In the genomic region with DNA sequence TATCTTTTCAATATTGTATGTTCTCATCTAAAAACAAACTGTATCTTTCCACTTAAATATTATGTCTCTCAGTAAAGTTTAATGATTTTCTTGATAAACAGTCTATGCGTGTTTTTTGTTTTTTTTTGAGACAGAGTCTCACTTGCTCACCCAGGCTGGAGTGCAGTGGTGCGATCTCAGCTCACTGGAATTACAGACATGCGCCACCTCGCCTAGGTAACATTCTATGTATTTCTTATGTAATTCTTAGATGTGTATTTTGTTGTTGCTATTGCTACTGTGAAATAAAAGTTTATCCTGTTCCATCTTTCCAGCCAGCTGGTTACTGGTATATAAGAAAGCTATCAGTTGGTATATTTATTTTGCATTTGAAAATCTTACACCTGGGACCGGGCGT, we compare ENCODE assay signal across 1 cellular context.
TF ChIP-seq lines count a peak whose summit lies in the region.

No MANE protein-coding gene starts in this region.

TF ChIP-seq in GM12878, 131 proteins besides CTCF, POLR2A, EP300 and RAD21:
- TF ChIP-seq IKZF1 (conservative IDR thresholded peaks at IDR 0.05), result no peak
- no peak for TF ChIP-seq PML (IDR thresholded peaks at IDR 0.05; ENCODE audit: low read length)
- TF ChIP-seq RCOR1 (conservative IDR thresholded peaks at IDR 0.05; ENCODE audit: low read depth, low read length), result no peak
- TF ChIP-seq, protein P1, sequence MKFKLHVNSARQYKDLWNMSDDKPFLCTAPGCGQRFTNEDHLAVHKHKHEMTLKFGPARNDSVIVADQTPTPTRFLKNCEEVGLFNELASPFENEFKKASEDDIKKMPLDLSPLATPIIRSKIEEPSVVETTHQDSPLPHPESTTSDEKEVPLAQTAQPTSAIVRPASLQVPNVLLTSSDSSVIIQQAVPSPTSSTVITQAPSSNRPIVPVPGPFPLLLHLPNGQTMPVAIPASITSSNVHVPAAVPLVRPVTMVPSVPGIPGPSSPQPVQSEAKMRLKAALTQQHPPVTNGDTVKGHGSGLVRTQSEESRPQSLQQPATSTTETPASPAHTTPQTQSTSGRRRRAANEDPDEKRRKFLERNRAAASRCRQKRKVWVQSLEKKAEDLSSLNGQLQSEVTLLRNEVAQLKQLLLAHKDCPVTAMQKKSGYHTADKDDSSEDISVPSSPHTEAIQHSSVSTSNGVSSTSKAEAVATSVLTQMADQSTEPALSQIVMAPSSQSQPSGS (IDR thresholded peaks at IDR 0.05; ENCODE audit: low read length), result no peak
- TF ChIP-seq, protein P2, sequence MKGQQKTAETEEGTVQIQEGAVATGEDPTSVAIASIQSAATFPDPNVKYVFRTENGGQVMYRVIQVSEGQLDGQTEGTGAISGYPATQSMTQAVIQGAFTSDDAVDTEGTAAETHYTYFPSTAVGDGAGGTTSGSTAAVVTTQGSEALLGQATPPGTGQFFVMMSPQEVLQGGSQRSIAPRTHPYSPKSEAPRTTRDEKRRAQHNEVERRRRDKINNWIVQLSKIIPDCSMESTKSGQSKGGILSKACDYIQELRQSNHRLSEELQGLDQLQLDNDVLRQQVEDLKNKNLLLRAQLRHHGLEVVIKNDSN (IDR thresholded peaks at IDR 0.05; ENCODE audit: borderline replicate concordance, extremely low read length, insufficient read depth, low read depth, low read length), result no peak
